ENCODE assay signal across 1 cellular context in genomic region chr1:182415789-182416188, GRCh38.
TF ChIP-seq lines count a peak whose summit lies in the region.

No MANE protein-coding gene starts in this region.

TF ChIP-seq in K562, 482 proteins besides CTCF, POLR2A, EP300 and RAD21:
- TF ChIP-seq SRSF3 (IDR thresholded peaks at IDR 0.05; ENCODE audit: insufficient read depth, low read length) (no peak), EGR1 (conservative IDR thresholded peaks at IDR 0.05) (no peak), ZC3H11A (IDR thresholded peaks at IDR 0.05; ENCODE audit: low read depth, low read length) (no peak), U2AF2 (optimal IDR thresholded peaks at IDR 0.05; ENCODE audit: low read depth, low read length) (no peak), IRF2 (CRISPR knock-in tag; IDR thresholded peaks at IDR 0.05) (no peak), SAP30 (IDR thresholded peaks at IDR 0.05; ENCODE audit: borderline replicate concordance, insufficient read depth, low read depth, low read length, poor library complexity, severe bottlenecking) (no peak), PRPF4 (IDR thresholded peaks at IDR 0.05; ENCODE audit: insufficient read depth, low read depth, low read length, poor library complexity, severe bottlenecking) (no peak), NFIX (CRISPR knock-in tag; IDR thresholded peaks at IDR 0.05; ENCODE audit: low read depth) (no peak), RB1 (IDR thresholded peaks at IDR 0.05; ENCODE audit: low read depth) (no peak), ZNF134 (CRISPR knock-in tag; conservative IDR thresholded peaks at IDR 0.05) (no peak), MLLT1 (IDR thresholded peaks at IDR 0.05) (no peak), HDAC1 (IDR thresholded peaks at IDR 0.05) (no peak), KAT7 (CRISPR knock-in tag; IDR thresholded peaks at IDR 0.05; ENCODE audit: borderline replicate concordance) (no peak), CHD4 (IDR thresholded peaks at IDR 0.05; ENCODE audit: insufficient read depth, insufficient replicate concordance, low read depth, low read length, poor library complexity, severe bottlenecking) (no peak), MBD1 (CRISPR knock-in tag; IDR thresholded peaks at IDR 0.05) (no peak), ZNF639 (CRISPR knock-in tag; conservative IDR thresholded peaks at IDR 0.05 in 1 of 2, IDR thresholded peaks at IDR 0.05 in 1 of 2) (no peak), ZKSCAN1 (IDR thresholded peaks at IDR 0.05; ENCODE audit: low read depth, low read length) (no peak)
